ENCODE assay signal across 8 cellular contexts in genomic region chr4:99998062-99998880, GRCh38. TPM values are rescaled to one million over a fixed set of nuclear protein-coding genes. Genes with fewer than 3 reads are reported as not detected.
DNase-seq lines count a peak whose midpoint lies in the region; ATAC-seq and TF ChIP-seq lines count a peak whose summit lies in the region.

No MANE protein-coding gene starts in this region.

- no peak overlapping the region for H3K4me3 ChIP-seq in Panc1 (ENCODE audit: low read depth in 2 of 2, low read length in 2 of 2)

- in situ Hi-C loops in Panc1 (cut with HindIII; ENCODE audit: low pct_unique_long_range_greater_than_20kb, low sequenced_read_pairs) = no loop called here

- CTCF ChIA-PET in Panc1 (lab: Charles Lee) = interaction anchor here (1.3 kb wide), 1 partner anchor 98 kb away, joined by 3 read pairs; no protein-coding TSS in a partner anchor

- no peak overlapping the region for H3K27ac ChIP-seq in Panc1 (ENCODE audit: low read length)

- no peaks in the 10 kb centered on the region for H3K9me3 ChIP-seq in Panc1 (ENCODE audit: control insufficient read depth, insufficient read depth, low read depth, low read length)

- intact Hi-C loops in Panc1 (cut with micrococcal nuclease; ENCODE audit: unreplicated experiment) = loop anchor here (5.0 kb wide), 1 partner anchor 99 kb away; no protein-coding TSS in a partner anchor

- POLR2A ChIA-PET in Panc1 (lab: Charles Lee) = interaction anchor here (0.7 kb wide), 1 partner anchor 631 kb away, joined by 5 read pairs; no protein-coding TSS in a partner anchor

- ATAC-seq in HG02798 (IDR thresholded peaks at IDR 0.05; ENCODE audit: poor library complexity, unreplicated experiment) (peak; percentile 60), Panc1 (no peak), HG02870 (IDR thresholded peaks at IDR 0.05; ENCODE audit: unreplicated experiment) (no peak)

- H3K27me3 ChIP-seq in Panc1 (ENCODE audit: control insufficient read depth, insufficient read depth, low read length) = no peaks in the 10 kb centered on the region

- BruUV-seq in Panc1 (replicated peaks; lab: Mats Ljungman, UMichigan) = no TSS peak

- DNase-seq in NCI-H2227 (lab: John Stamatoyannopoulos, UW; ENCODE audit: unreplicated experiment) (peak; percentile 0), NCI-H2227 treated with DMSO at 0.1 percent for 48 hours (lab: John Stamatoyannopoulos, UW) (no peak), Panc1 (ENCODE audit: low read depth, low spot score) (no peak), foreskin melanocyte (peak; percentile 66), 8988T (no peak)
- DNase-seq in stimulated activated CD4-positive, alpha-beta T cell treated with anti-CD3 and anti-CD28 coated beads, Interleukin-2, amount 100 ng/mL, for 24 hours = no peak

- H3K36me3 ChIP-seq in Panc1 (ENCODE audit: control insufficient read depth, insufficient read depth, low read length) = no peaks in the 10 kb centered on the region

- TF ChIP-seq CTCF in Panc1 (IDR thresholded peaks at IDR 0.05) = peak; percentile 21; the same call in 1 of the 2 replicates

- no peaks in the 10 kb centered on the region for H3K4me1 ChIP-seq in Panc1 (ENCODE audit: control insufficient read depth, insufficient read depth, low read length)

RNA-seq across cellular contexts. Expression of gene H2AZ1, which starts 48.2 kb away (rescaled TPM):
- total RNA-seq in Panc1 (2021; ENCODE audit: unreplicated experiment) = 450 TPM
- polyA plus RNA-seq in Panc1 (2012; ENCODE audit: insufficient read length) = 452 TPM

RNA-seq across cellular contexts. Expression of gene DNAJB14, which starts 51.9 kb away (rescaled TPM):
- total RNA-seq in Panc1 (2021; ENCODE audit: unreplicated experiment) = 41.5 TPM
- polyA plus RNA-seq in Panc1 (2012; ENCODE audit: insufficient read length) = 37.1 TPM

Comparison
In these comparisons a context has a peak if more than half of its experiments do, and no peak if none do; other contexts are left out.
1. DNase-seq: peak in NCI-H2227 (single experiment) and foreskin melanocyte (single experiment); none in NCI-H2227 treated with DMSO at 0.1 percent for 48 hours (single experiment), Panc1 (single experiment), stimulated activated CD4-positive, alpha-beta T cell treated with anti-CD3 and anti-CD28 coated beads, Interleukin-2, amount 100 ng/mL, for 24 hours (0 of 2) and 8988T (single experiment).